Comparison of ENCODE assay signal across 1 cellular context in the genomic region with DNA sequence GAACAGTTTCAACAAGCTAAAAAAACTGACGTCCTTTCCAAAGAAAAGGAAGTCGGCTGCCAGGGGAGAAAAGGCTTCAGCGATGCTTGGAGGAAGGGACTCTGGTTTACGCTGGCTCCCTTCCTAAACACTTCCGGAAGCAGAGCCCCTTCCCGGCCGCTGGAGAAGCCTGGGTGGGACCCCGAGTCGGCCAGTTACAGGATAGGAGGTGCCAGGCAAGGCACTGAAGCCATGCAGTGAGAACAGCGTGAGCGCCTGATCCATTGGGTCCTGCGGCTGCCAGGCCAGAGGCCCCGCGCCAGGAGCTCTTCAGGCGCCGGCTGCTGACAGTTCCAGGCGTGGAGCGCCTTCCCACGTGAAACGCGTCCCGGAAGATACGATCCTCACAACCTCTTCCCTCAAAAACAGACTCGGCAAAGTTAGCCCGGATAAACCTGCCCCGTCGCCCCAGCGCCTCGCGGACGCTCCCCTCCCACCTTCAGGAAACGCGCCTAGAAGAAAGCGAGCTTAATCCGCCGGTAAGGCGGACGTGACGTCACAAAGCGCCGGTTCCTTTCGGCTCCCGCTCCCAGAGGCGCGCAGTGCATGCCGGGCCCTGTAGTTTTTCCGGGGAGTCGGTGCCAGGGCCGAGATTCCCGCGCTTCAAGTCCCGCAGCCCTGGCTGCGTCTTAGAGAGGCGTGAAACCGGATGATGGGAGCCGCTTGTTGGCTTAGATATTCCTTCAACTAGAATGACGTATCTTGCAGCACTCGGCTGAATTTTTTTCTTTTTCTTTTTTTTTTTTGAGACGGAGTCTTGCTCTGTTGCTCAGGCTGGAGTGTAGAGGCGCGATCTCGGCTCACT.
A peak's percentile ranks its signal among the peaks of the same experiment; 100 is the strongest.
TF ChIP-seq lines count a peak whose summit lies in the region.

A gene with protein sequence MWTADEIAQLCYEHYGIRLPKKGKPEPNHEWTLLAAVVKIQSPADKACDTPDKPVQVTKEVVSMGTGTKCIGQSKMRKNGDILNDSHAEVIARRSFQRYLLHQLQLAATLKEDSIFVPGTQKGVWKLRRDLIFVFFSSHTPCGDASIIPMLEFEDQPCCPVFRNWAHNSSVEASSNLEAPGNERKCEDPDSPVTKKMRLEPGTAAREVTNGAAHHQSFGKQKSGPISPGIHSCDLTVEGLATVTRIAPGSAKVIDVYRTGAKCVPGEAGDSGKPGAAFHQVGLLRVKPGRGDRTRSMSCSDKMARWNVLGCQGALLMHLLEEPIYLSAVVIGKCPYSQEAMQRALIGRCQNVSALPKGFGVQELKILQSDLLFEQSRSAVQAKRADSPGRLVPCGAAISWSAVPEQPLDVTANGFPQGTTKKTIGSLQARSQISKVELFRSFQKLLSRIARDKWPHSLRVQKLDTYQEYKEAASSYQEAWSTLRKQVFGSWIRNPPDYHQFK (minus strand): TSS at position 520 of the 844 bp plus-strand sequence. CDS start 2,482 bp downstream, outside the sequence.

TF ChIP-seq in HepG2, 621 proteins besides CTCF, POLR2A, EP300 and RAD21 (continued from another document and continues in another):
- TF ChIP-seq GATAD1 (CRISPR knock-in tag; IDR thresholded peaks at IDR 0.05) (peak; percentile 92), RARA (CRISPR knock-in tag; IDR thresholded peaks at IDR 0.05) (peak; percentile 15; the same call in 1 of the 2 replicates), ZSCAN31 (CRISPR knock-in tag; IDR thresholded peaks at IDR 0.05; ENCODE audit: low read depth) (peak; percentile 88), ELF4 (CRISPR knock-in tag; IDR thresholded peaks at IDR 0.05; ENCODE audit: borderline replicate concordance) (peak; percentile 92), MLLT10 (CRISPR knock-in tag; IDR thresholded peaks at IDR 0.05) (no peak), NR2F6 (IDR thresholded peaks at IDR 0.05) (no peak), NR2F6 (CRISPR knock-in tag; IDR thresholded peaks at IDR 0.05) (peak; percentile 45; the same call in 1 of the 2 replicates), GATAD2A (CRISPR knock-in tag; IDR thresholded peaks at IDR 0.05) (peak; percentile 73), ZSCAN12 (CRISPR knock-in tag; IDR thresholded peaks at IDR 0.05) (peak; percentile 40; the same call in 1 of the 2 replicates), SP1 (IDR thresholded peaks at IDR 0.05) (peak; percentile 71; the same call in 1 of the 2 replicates), SP1 (CRISPR knock-in tag; IDR thresholded peaks at IDR 0.05) (0 out of 2 replicates have a peak, but pooled peaks have one; percentile 48), ZFX (CRISPR knock-in tag; IDR thresholded peaks at IDR 0.05; ENCODE audit: low read depth) (peak; percentile 88), ZBTB42 (CRISPR knock-in tag; IDR thresholded peaks at IDR 0.05) (0 out of 2 replicates have a peak, but pooled peaks have one; percentile 48), SETDB1 (CRISPR knock-in tag; IDR thresholded peaks at IDR 0.05; ENCODE audit: borderline replicate concordance) (no peak), ZIK1 (CRISPR knock-in tag; IDR thresholded peaks at IDR 0.05; ENCODE audit: borderline replicate concordance, low read depth) (peak; percentile 13; the same call in 1 of the 2 replicates), ZNF883 (CRISPR knock-in tag; IDR thresholded peaks at IDR 0.05; ENCODE audit: not compliant biosample characterization) (peak; percentile 74), ZNF737 (CRISPR knock-in tag; IDR thresholded peaks at IDR 0.05; ENCODE audit: borderline replicate concordance) (no peak), ZNF329 (CRISPR knock-in tag; IDR thresholded peaks at IDR 0.05; ENCODE audit: low read depth) (peak; percentile 67; the same call in 1 of the 2 replicates), AHR (CRISPR knock-in tag; IDR thresholded peaks at IDR 0.05) (0 out of 2 replicates have a peak, but pooled peaks have one; percentile 49), SRY (CRISPR knock-in tag; IDR thresholded peaks at IDR 0.05) (peak; percentile 80; the same call in 1 of the 2 replicates), SRSF1 (optimal IDR thresholded peaks at IDR 0.05; ENCODE audit: low read depth, low read length) (peak; percentile 56), SOX5 (CRISPR knock-in tag; IDR thresholded peaks at IDR 0.05; ENCODE audit: borderline replicate concordance) (peak; percentile 23; the same call in 1 of the 2 replicates), YY1 (IDR thresholded peaks at IDR 0.05; ENCODE audit: insufficient read depth, insufficient replicate concordance, low read depth, low read length) (peak; percentile 62), XRCC5 (optimal IDR thresholded peaks at IDR 0.05; ENCODE audit: low read length) (peak; percentile 50), FIP1L1 (IDR thresholded peaks at IDR 0.05; ENCODE audit: borderline replicate concordance, insufficient read depth, low read depth, low read length) (no peak; the same call in 1 of the 2 replicates), NCOA5 (CRISPR knock-in tag; IDR thresholded peaks at IDR 0.05) (no peak), ZFP36L1 (CRISPR knock-in tag; IDR thresholded peaks at IDR 0.05) (peak; percentile 78; the same call in 1 of the 2 replicates), THAP11 (CRISPR knock-in tag; IDR thresholded peaks at IDR 0.05) (peak; percentile 100), ZNF768 (CRISPR knock-in tag; IDR thresholded peaks at IDR 0.05) (peak; percentile 72; the same call in 1 of the 2 replicates), FOXO1 (CRISPR knock-in tag; IDR thresholded peaks at IDR 0.05) (0 out of 2 replicates have a peak, but pooled peaks have one; percentile 12)
- TF ChIP-seq, protein P1, sequence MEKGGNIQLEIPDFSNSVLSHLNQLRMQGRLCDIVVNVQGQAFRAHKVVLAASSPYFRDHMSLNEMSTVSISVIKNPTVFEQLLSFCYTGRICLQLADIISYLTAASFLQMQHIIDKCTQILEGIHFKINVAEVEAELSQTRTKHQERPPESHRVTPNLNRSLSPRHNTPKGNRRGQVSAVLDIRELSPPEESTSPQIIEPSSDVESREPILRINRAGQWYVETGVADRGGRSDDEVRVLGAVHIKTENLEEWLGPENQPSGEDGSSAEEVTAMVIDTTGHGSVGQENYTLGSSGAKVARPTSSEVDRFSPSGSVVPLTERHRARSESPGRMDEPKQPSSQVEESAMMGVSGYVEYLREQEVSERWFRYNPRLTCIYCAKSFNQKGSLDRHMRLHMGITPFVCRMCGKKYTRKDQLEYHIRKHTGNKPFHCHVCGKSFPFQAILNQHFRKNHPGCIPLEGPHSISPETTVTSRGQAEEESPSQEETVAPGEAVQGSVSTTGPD (CRISPR knock-in tag; IDR thresholded peaks at IDR 0.05) = no peak
- TF ChIP-seq, protein P2, sequence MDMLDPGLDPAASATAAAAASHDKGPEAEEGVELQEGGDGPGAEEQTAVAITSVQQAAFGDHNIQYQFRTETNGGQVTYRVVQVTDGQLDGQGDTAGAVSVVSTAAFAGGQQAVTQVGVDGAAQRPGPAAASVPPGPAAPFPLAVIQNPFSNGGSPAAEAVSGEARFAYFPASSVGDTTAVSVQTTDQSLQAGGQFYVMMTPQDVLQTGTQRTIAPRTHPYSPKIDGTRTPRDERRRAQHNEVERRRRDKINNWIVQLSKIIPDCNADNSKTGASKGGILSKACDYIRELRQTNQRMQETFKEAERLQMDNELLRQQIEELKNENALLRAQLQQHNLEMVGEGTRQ (IDR thresholded peaks at IDR 0.05; ENCODE audit: low read depth, low read length) = no peak
- TF ChIP-seq, protein P2 (CRISPR knock-in tag; IDR thresholded peaks at IDR 0.05; ENCODE audit: borderline replicate concordance) = peak; percentile 32; the same call in 1 of the 2 replicates
- TF ChIP-seq, protein P3, sequence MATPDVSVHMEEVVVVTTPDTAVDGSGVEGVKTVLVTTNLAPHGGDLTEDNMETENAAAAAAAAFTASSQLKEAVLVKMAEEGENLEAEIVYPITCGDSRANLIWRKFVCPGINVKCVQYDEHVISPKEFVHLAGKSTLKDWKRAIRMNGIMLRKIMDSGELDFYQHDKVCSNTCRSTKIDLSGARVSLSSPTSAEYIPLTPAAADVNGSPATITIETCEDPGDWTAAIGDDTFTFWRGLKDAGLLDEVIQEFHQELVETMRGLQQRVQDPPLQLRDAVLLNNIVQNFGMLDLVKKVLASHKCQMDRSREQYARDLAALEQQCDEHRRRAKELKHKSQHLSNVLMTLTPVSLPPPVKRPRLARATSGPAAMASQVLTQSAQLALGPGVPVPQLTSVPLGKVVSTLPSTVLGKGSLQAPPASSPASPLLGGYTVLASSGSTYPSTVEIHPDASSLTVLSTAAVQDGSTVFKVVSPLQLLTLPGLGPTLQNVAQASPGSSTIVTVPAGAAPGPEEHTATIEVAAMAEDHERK (CRISPR knock-in tag; IDR thresholded peaks at IDR 0.05; ENCODE audit: low read depth) = peak; percentile 53; the same call in 1 of the 2 replicates
- TF ChIP-seq, protein P4, sequence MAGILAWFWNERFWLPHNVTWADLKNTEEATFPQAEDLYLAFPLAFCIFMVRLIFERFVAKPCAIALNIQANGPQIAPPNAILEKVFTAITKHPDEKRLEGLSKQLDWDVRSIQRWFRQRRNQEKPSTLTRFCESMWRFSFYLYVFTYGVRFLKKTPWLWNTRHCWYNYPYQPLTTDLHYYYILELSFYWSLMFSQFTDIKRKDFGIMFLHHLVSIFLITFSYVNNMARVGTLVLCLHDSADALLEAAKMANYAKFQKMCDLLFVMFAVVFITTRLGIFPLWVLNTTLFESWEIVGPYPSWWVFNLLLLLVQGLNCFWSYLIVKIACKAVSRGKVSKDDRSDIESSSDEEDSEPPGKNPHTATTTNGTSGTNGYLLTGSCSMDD (CRISPR knock-in tag; IDR thresholded peaks at IDR 0.05) = no peak
- TF ChIP-seq, protein P5, sequence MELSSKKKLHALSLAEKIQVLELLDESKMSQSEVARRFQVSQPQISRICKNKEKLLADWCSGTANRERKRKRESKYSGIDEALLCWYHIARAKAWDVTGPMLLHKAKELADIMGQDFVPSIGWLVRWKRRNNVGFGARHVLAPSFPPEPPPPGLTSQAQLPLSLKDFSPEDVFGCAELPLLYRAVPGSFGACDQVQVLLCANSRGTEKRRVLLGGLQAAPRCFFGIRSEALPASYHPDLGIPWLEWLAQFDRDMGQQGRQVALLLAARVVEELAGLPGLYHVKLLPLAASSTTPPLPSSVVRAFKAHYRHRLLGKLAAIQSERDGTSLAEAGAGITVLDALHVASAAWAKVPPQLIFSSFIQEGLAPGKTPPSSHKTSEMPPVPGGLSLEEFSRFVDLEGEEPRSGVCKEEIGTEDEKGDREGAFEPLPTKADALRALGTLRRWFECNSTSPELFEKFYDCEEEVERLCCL (CRISPR knock-in tag; IDR thresholded peaks at IDR 0.05; ENCODE audit: borderline replicate concordance) = 0 out of 2 replicates have a peak, but pooled peaks have one; percentile 52
- TF ChIP-seq, protein P6, sequence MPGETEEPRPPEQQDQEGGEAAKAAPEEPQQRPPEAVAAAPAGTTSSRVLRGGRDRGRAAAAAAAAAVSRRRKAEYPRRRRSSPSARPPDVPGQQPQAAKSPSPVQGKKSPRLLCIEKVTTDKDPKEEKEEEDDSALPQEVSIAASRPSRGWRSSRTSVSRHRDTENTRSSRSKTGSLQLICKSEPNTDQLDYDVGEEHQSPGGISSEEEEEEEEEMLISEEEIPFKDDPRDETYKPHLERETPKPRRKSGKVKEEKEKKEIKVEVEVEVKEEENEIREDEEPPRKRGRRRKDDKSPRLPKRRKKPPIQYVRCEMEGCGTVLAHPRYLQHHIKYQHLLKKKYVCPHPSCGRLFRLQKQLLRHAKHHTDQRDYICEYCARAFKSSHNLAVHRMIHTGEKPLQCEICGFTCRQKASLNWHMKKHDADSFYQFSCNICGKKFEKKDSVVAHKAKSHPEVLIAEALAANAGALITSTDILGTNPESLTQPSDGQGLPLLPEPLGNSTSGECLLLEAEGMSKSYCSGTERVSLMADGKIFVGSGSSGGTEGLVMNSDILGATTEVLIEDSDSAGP (CRISPR knock-in tag; IDR thresholded peaks at IDR 0.05; ENCODE audit: borderline replicate concordance) = peak; percentile 79; the same call in 1 of the 2 replicates
- TF ChIP-seq, protein P7, sequence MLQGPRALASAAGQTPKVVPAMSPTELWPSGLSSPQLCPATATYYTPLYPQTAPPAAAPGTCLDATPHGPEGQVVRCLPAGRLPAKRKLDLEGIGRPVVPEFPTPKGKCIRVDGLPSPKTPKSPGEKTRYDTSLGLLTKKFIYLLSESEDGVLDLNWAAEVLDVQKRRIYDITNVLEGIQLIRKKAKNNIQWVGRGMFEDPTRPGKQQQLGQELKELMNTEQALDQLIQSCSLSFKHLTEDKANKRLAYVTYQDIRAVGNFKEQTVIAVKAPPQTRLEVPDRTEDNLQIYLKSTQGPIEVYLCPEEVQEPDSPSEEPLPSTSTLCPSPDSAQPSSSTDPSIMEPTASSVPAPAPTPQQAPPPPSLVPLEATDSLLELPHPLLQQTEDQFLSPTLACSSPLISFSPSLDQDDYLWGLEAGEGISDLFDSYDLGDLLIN (CRISPR knock-in tag; IDR thresholded peaks at IDR 0.05; ENCODE audit: borderline replicate concordance) = peak; percentile 97
- TF ChIP-seq, protein P8, sequence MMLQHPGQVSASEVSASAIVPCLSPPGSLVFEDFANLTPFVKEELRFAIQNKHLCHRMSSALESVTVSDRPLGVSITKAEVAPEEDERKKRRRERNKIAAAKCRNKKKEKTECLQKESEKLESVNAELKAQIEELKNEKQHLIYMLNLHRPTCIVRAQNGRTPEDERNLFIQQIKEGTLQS (CRISPR knock-in tag; IDR thresholded peaks at IDR 0.05) = peak; percentile 55; the same call in 1 of the 2 replicates
- TF ChIP-seq, protein P9, sequence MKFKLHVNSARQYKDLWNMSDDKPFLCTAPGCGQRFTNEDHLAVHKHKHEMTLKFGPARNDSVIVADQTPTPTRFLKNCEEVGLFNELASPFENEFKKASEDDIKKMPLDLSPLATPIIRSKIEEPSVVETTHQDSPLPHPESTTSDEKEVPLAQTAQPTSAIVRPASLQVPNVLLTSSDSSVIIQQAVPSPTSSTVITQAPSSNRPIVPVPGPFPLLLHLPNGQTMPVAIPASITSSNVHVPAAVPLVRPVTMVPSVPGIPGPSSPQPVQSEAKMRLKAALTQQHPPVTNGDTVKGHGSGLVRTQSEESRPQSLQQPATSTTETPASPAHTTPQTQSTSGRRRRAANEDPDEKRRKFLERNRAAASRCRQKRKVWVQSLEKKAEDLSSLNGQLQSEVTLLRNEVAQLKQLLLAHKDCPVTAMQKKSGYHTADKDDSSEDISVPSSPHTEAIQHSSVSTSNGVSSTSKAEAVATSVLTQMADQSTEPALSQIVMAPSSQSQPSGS (CRISPR knock-in tag; IDR thresholded peaks at IDR 0.05) = peak; percentile 88
- TF ChIP-seq, protein P10, sequence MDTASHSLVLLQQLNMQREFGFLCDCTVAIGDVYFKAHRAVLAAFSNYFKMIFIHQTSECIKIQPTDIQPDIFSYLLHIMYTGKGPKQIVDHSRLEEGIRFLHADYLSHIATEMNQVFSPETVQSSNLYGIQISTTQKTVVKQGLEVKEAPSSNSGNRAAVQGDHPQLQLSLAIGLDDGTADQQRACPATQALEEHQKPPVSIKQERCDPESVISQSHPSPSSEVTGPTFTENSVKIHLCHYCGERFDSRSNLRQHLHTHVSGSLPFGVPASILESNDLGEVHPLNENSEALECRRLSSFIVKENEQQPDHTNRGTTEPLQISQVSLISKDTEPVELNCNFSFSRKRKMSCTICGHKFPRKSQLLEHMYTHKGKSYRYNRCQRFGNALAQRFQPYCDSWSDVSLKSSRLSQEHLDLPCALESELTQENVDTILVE (CRISPR knock-in tag; IDR thresholded peaks at IDR 0.05) = peak; percentile 82; the same call in 1 of the 2 replicates
